In genomic region chr1:230289350-230289644, GRCh38 we compare ENCODE assay signal across 25 cellular contexts.
"Had no signal": no experiment of that assay in that cellular context is flagged by ENCODE, and none has a peak within 500 bp of the region (broad histone marks: within the 10 kb centered on the region; RNA-seq: fewer than 3 reads in every experiment).

No MANE protein-coding gene starts in this region.

- H3K36me3 ChIP-seq: adrenal gland, breast epithelium, Peyer's patch had no signal

- H3K9me3 ChIP-seq: adrenal gland, body of pancreas, breast epithelium, Peyer's patch had no signal

- H3K27me3 ChIP-seq: adrenal gland, body of pancreas, Peyer's patch had no signal

- H3K4me1 ChIP-seq: adrenal gland, body of pancreas, breast epithelium, Peyer's patch had no signal

- H3K4me3 Mint-ChIP-seq: activated CD4-positive, alpha-beta T cell treated with anti-CD3 and anti-CD28 coated beads for 36 hours; activated CD4-positive, alpha-beta T cell treated with anti-CD3 and anti-CD28 coated beads, Interleukin-2, amount 10 ng/mL, durations not matched to agents 7 days and 5 days; activated CD8-positive, alpha-beta T cell treated with anti-CD3 and anti-CD28 coated beads, Interleukin-2, amount 10 ng/mL, durations not matched to agents 7 days and 5 days; activated naive CD4-positive, alpha-beta T cell treated with anti-CD3 and anti-CD28 coated beads for 36 hours; activated T-cell treated with anti-CD3 and anti-CD28 coated beads, Interleukin-2, amount 50 U/mL, for 24 hours; T-cell; T-helper 17 cell; WTC11 had no signal

- H3K27ac Mint-ChIP-seq: activated CD4-positive, alpha-beta T cell treated with anti-CD3 and anti-CD28 coated beads for 36 hours; activated CD4-positive, alpha-beta T cell treated with anti-CD3 and anti-CD28 coated beads, Interleukin-2, amount 10 ng/mL, durations not matched to agents 7 days and 5 days; activated CD8-positive, alpha-beta T cell treated with anti-CD3 and anti-CD28 coated beads, Interleukin-2, amount 10 ng/mL, durations not matched to agents 7 days and 5 days; activated naive CD4-positive, alpha-beta T cell treated with anti-CD3 and anti-CD28 coated beads for 36 hours; activated naive CD4-positive, alpha-beta T cell treated with anti-CD3 and anti-CD28 coated beads, Interleukin-2, amount 50 U/mL, for 72 hours; activated T-cell treated with anti-CD3 and anti-CD28 coated beads, Interleukin-2, amount 50 U/mL, for 24 hours; T-cell; T-helper 17 cell; WTC11 had no signal

- ATAC-seq: activated CD4-positive, alpha-beta T cell treated with anti-CD3 and anti-CD28 coated beads for 36 hours; activated CD4-positive, CD25-positive, alpha-beta regulatory T cell treated with anti-CD3 and anti-CD28 coated beads, Interleukin-2, amount 50 U/mL, for 24 hours; activated CD8-positive, alpha-beta T cell treated with anti-CD3 and anti-CD28 coated beads, Interleukin-2, amount 10 ng/mL, durations not matched to agents 7 days and 5 days; activated naive CD4-positive, alpha-beta T cell treated with anti-CD3 and anti-CD28 coated beads, Interleukin-2, amount 50 U/mL, for 72 hours; PC-3; T-cell; T-helper 17 cell; WTC11 had no signal

- H3K27ac ChIP-seq: adrenal gland, body of pancreas, breast epithelium, Peyer's patch had no signal

- DNase-seq: activated CD4-positive, alpha-beta T cell treated with anti-CD3 and anti-CD28 coated beads for 36 hours; activated CD4-positive, alpha-beta T cell treated with anti-CD3 and anti-CD28 coated beads, Interleukin-2, amount 10 ng/mL, durations not matched to agents 7 days and 5 days; activated CD4-positive, alpha-beta T cell treated with anti-CD3 and anti-CD28 coated beads, Interleukin-2, amount 50 U/mL, for 48 hours; activated CD8-positive, alpha-beta T cell treated with anti-CD3 and anti-CD28 coated beads, Interleukin-2, amount 10 ng/mL, durations not matched to agents 7 days and 5 days; activated gamma-delta T cell treated with Interleukin-2 at 50 U/mL for 16 hours; activated naive CD4-positive, alpha-beta T cell treated with anti-CD3 and anti-CD28 coated beads for 36 hours; activated T-cell treated with anti-CD3 and anti-CD28 coated beads, Interleukin-2, amount 50 U/mL, for 24 hours; NCI-H1105; NCI-H1417 treated with DMSO at 0.1 percent for 48 hours; NCI-H187 treated with DMSO at 0.1 percent for 48 hours; NCI-H2081; NCI-H345; NCI-H524 treated with DMSO at 0.1 percent for 48 hours; PC-3; RPMI8226; SIG-M5; T-cell; T-helper 17 cell had no signal

- H3K9me3 Mint-ChIP-seq: activated CD4-positive, alpha-beta T cell treated with anti-CD3 and anti-CD28 coated beads, Interleukin-2, amount 10 ng/mL, durations not matched to agents 7 days and 5 days; activated naive CD4-positive, alpha-beta T cell treated with anti-CD3 and anti-CD28 coated beads for 36 hours; activated naive CD4-positive, alpha-beta T cell treated with anti-CD3 and anti-CD28 coated beads, Interleukin-2, amount 50 U/mL, for 72 hours; activated T-cell treated with anti-CD3 and anti-CD28 coated beads, Interleukin-2, amount 50 U/mL, for 24 hours; T-cell; WTC11 had no signal

- H3K4me3 ChIP-seq: adrenal gland, body of pancreas, breast epithelium, Peyer's patch had no signal

- H3K36me3 Mint-ChIP-seq: activated naive CD4-positive, alpha-beta T cell treated with anti-CD3 and anti-CD28 coated beads, Interleukin-2, amount 50 U/mL, for 72 hours; T-cell; WTC11 had no signal

- H3K4me1 Mint-ChIP-seq: activated CD4-positive, alpha-beta T cell treated with anti-CD3 and anti-CD28 coated beads for 36 hours had no signal
